In genomic region chr6:110331383-110331782, GRCh38 we compare ENCODE assay signal across 14 cellular contexts. TPM values are rescaled to one million over a fixed set of nuclear protein-coding genes. Genes with fewer than 3 reads are reported as not detected.
DNase-seq lines count a peak whose midpoint lies in the region; TF ChIP-seq lines count a peak whose summit lies in the region.
"Had no signal": no experiment of that assay in that cellular context is flagged by ENCODE, and none has a peak within 500 bp of the region (broad histone marks: within the 10 kb centered on the region; RNA-seq: fewer than 3 reads in every experiment).

No MANE protein-coding gene starts in this region.

- H3F3A ChIP-seq in neural progenitor cell (ENCODE audit: low read depth), result peaks cover 4% of the 10 kb centered on the region

- H3K9ac ChIP-seq in SK-N-MC (ENCODE audit: insufficient read length) (peak overlapping the region; percentile 53), endodermal cell (ENCODE audit: extremely low read depth, low read length, poor library complexity, severe bottlenecking) (no peak overlapping the region), neural progenitor cell (no peak overlapping the region)
- H3K9ac ChIP-seq: BLaER1 treated with 17β-estradiol and CSF1 and Interleukin-3, amounts not matched to agents 10 nM and 100 nM had no signal

- H3K4me1 ChIP-seq in endodermal cell (ENCODE audit: control insufficient read depth, insufficient read depth, low read length), result peaks cover 27% of the 10 kb centered on the region
- peaks cover 21% of the 10 kb centered on the region for H3K4me1 ChIP-seq in neural progenitor cell
- H3K4me1 ChIP-seq in uterus, result peaks cover 3 to 9% of the 10 kb centered on the region in 2 donors
- peaks cover 4 to 20% of the 10 kb centered on the region in 2 donors for H3K4me1 ChIP-seq in ascending aorta
- H3K4me1 ChIP-seq: BLaER1 treated with 17β-estradiol and CSF1 and Interleukin-3, amounts not matched to agents 10 nM and 100 nM had no signal

- 83 to 94% methylated on average over 2 to 4 of the region's 4 CpGs for WGBS in endodermal cell (ENCODE audit: insufficient coverage in 1 of 2, insufficient read length in 1 of 2), 2 experiments

- H3K9me3 Mint-ChIP-seq in endodermal cell (no peaks in the 10 kb centered on the region), neural progenitor cell (no peaks in the 10 kb centered on the region)

- intact Hi-C loops in uterus (cut with DNase I; ENCODE audit: low total_unique reads), result no loop called here
- intact Hi-C loops in ascending aorta (cut with DNase I), result loop anchor here (5.0 kb wide), 1 partner anchor 36 kb away; no protein-coding TSS in a partner anchor

- H3K79me2 ChIP-seq in neural progenitor cell (ENCODE audit: low read depth), result no peaks in the 10 kb centered on the region

- H3K36me3 ChIP-seq in SK-N-MC (ENCODE audit: insufficient read depth, low read length), result no peaks in the 10 kb centered on the region
- H3K36me3 ChIP-seq in endodermal cell (ENCODE audit: control insufficient read depth, insufficient read depth, low read length), result no peaks in the 10 kb centered on the region
- no peaks in the 10 kb centered on the region for H3K36me3 ChIP-seq in neural progenitor cell
- H3K36me3 ChIP-seq in uterus, result no peaks in the 10 kb centered on the region
- no peaks in the 10 kb centered on the region for H3K36me3 ChIP-seq in ascending aorta
- H3K36me3 ChIP-seq: BLaER1 treated with 17β-estradiol and CSF1 and Interleukin-3, amounts not matched to agents 10 nM and 100 nM had no signal

- no peaks in the 10 kb centered on the region for H3K9me3 ChIP-seq in SK-N-MC (ENCODE audit: low read depth, low read length)
- H3K9me3 ChIP-seq in endodermal cell (ENCODE audit: control insufficient read depth, low read length), result no peaks in the 10 kb centered on the region
- H3K9me3 ChIP-seq in neural progenitor cell (ENCODE audit: low read depth), result no peaks in the 10 kb centered on the region
- H3K9me3 ChIP-seq in uterus, result no peaks in the 10 kb centered on the region
- H3K9me3 ChIP-seq in ascending aorta, result no peaks in the 10 kb centered on the region
- H3K9me3 ChIP-seq: BLaER1 treated with 17β-estradiol and CSF1 and Interleukin-3, amounts not matched to agents 10 nM and 100 nM had no signal

- no peak overlapping the region for H3K4me2 ChIP-seq in neural progenitor cell
- H3K4me2 ChIP-seq: BLaER1 treated with 17β-estradiol and CSF1 and Interleukin-3, amounts not matched to agents 10 nM and 100 nM had no signal

- H3K27me3 Mint-ChIP-seq in endodermal cell (ENCODE audit: insufficient read depth) (no peaks in the 10 kb centered on the region), neural progenitor cell (ENCODE audit: insufficient read depth, low read depth) (peaks cover 5% of the 10 kb centered on the region)

- no peak for DNase-seq in SK-N-MC (ENCODE audit: low read depth, low spot score)
- peak; percentile 65 for DNase-seq in endodermal cell
- no peak for DNase-seq in neural progenitor cell (ENCODE audit: low spot score)
- no peak for DNase-seq in uterus
- no peak for DNase-seq in Ammon's horn (ENCODE audit: low spot score)
- DNase-seq in KBM-7, result no peak
- no peak for DNase-seq in ascending aorta (ENCODE audit: low spot score in 2 of 2)
- DNase-seq: GF-D8, GOT3, Karpas-422, NCI-H187 treated with DMSO at 0.1 percent for 48 hours, NCI-H748 treated with DMSO at 0.1 percent for 48 hours, Right ventricle myocardium superior had no signal

- TF ChIP-seq CTCF in endodermal cell (conservative IDR thresholded peaks at IDR 0.05) (no peak), neural progenitor cell (IDR thresholded peaks at IDR 0.05) (no peak), uterus (IDR thresholded peaks at IDR 0.05) (no peak), ascending aorta (IDR thresholded peaks at IDR 0.05) (no peak)

- H3K27ac Mint-ChIP-seq in endodermal cell, result peak overlapping the region; percentile 89
- no peak overlapping the region for H3K27ac Mint-ChIP-seq in neural progenitor cell

- no peak overlapping the region for H2AFZ ChIP-seq in neural progenitor cell (replicated peaks)

- H3K4me3 ChIP-seq in SK-N-MC, result no peak overlapping the region
- no peak overlapping the region for H3K4me3 ChIP-seq in endodermal cell (ENCODE audit: low read length)
- no peak overlapping the region for H3K4me3 ChIP-seq in neural progenitor cell
- H3K4me3 ChIP-seq in uterus, result no peak overlapping the region
- no peak overlapping the region for H3K4me3 ChIP-seq in ascending aorta
- H3K4me3 ChIP-seq: BLaER1 treated with 17β-estradiol and CSF1 and Interleukin-3, amounts not matched to agents 10 nM and 100 nM had no signal

- peak overlapping the region; percentile 72 for H3K27ac ChIP-seq in SK-N-MC
- H3K27ac ChIP-seq in endodermal cell (ENCODE audit: low read depth, low read length), result no peak overlapping the region
- H3K27ac ChIP-seq in neural progenitor cell, result no peak overlapping the region
- H3K27ac ChIP-seq in uterus, result peak overlapping the region; percentile 83 to 91
- H3K27ac ChIP-seq in ascending aorta, result no peak overlapping the region
- H3K27ac ChIP-seq: BLaER1 treated with 17β-estradiol and CSF1 and Interleukin-3, amounts not matched to agents 10 nM and 100 nM had no signal

- no peak for TF ChIP-seq POLR2A in uterus (IDR thresholded peaks at IDR 0.05)

- H3K27me3 ChIP-seq in endodermal cell (ENCODE audit: control insufficient read depth, insufficient read depth, low read length, poor library complexity, severe bottlenecking), result no peaks in the 10 kb centered on the region
- no peaks in the 10 kb centered on the region for H3K27me3 ChIP-seq in neural progenitor cell
- no peaks in the 10 kb centered on the region for H3K27me3 ChIP-seq in uterus
- no peaks in the 10 kb centered on the region for H3K27me3 ChIP-seq in ascending aorta
- H3K27me3 ChIP-seq: BLaER1 treated with 17β-estradiol and CSF1 and Interleukin-3, amounts not matched to agents 10 nM and 100 nM had no signal

- H4K20me1 ChIP-seq in neural progenitor cell (ENCODE audit: low read depth), result no peaks in the 10 kb centered on the region
- H4K20me1 ChIP-seq: BLaER1 treated with 17β-estradiol and CSF1 and Interleukin-3, amounts not matched to agents 10 nM and 100 nM had no signal

- H3K36me3 Mint-ChIP-seq in endodermal cell (ENCODE audit: low read depth) (no peaks in the 10 kb centered on the region), neural progenitor cell (no peaks in the 10 kb centered on the region)

- H3K4me3 Mint-ChIP-seq in endodermal cell (no peak overlapping the region), neural progenitor cell (peak overlapping the region; percentile 54)

- H3K4me1 Mint-ChIP-seq in endodermal cell, result peaks cover 52% of the 10 kb centered on the region
- peaks cover 51% of the 10 kb centered on the region for H3K4me1 Mint-ChIP-seq in neural progenitor cell

- in situ Hi-C loops in KBM-7 (cut with MboI; ENCODE audit: low pct_unique_long_range_greater_than_20kb, low sequenced_read_pairs), result no loop called here

RNA-seq across cellular contexts. Expression of gene METTL24, which starts 26.8 kb away (rescaled TPM):
- total RNA-seq in endodermal cell (1 to 10 TPM in 1 of 2 donors, under 1 TPM in 1; 0.24 to 1.3 TPM), neural progenitor cell (ENCODE audit: low replicate concordance) (3.2 and 4.5 TPM in 2 replicates), uterus (10 to 100 TPM in 3 of 4 donors, not detected in 1; 18.0 to 47.2 (median 30.7) TPM), ascending aorta (2.0 TPM)
- 3.2 TPM for polyA plus RNA-seq in endodermal cell (2013, experiment 1 of 2)
- polyA plus RNA-seq in endodermal cell (2013, experiment 2 of 2), result 2.5 TPM

Comparison
In these comparisons a context has a peak if more than half of its experiments do, and no peak if none do; other contexts are left out.
1. H3K27ac ChIP-seq: peak in SK-N-MC (single experiment) and uterus (2 of 2); none in endodermal cell (single experiment), neural progenitor cell (single experiment) and ascending aorta (0 of 2).